8 cellular contexts compared by ENCODE assay signal in the genomic region with DNA sequence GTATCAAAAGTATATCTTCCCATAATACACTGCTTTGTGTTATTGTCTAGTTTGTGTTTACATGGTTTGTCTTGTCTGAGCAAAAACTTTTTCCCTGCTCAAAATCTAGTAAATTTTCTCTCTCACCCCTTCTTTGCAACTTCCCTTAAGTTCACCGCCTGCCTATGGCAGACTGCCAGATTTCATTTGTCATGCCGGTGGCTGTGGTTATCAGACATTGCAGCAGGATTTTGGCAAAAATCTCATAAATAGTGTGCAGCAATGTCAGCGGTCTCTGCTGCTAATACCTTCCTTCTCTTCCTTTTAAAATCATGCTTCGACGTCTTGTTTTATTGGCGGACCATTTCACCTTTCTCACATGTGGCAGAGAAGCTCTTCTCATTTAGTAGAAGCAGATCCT. TPM values are rescaled to one million over a fixed set of nuclear protein-coding genes. Genes with fewer than 3 reads are reported as not detected.
A peak's percentile ranks its signal among the peaks of the same experiment; 100 is the strongest.
DNase-seq lines count a peak whose midpoint lies in the region; ATAC-seq, FAIRE-seq and TF ChIP-seq lines count a peak whose summit lies in the region.

No MANE protein-coding gene starts in this region.

- DNase-seq in BJ (ENCODE audit: low read depth) = peak; percentile 44
- peak; percentile 88 for DNase-seq in KG1 (lab: John Stamatoyannopoulos, UW)
- peak; percentile 91 for DNase-seq in astrocyte (ENCODE audit: low read depth)
- DNase-seq in lower lobe of right lung = peak; percentile 63
- DNase-seq in activated CD8-positive, alpha-beta memory T cell treated with anti-CD3 and anti-CD28 coated beads for 24 hours = no peak
- DNase-seq in GOT3 (lab: John Stamatoyannopoulos, UW) = no peak
- no peak for DNase-seq in NCI-H146 (lab: John Stamatoyannopoulos, UW)

- POLR2A ChIA-PET in BJ (lab: Charles Lee) = no interaction called here

- FAIRE-seq in astrocyte (lab: Jason Lieb, UNC) = peak; percentile 54

- no peaks in the 10 kb centered on the region for H3K27me3 Mint-ChIP-seq in astrocyte (ENCODE audit: low read depth, unreplicated experiment)

- peak overlapping the region; percentile 50 for H3K4me2 ChIP-seq in astrocyte (ENCODE audit: low read length)

- no peak overlapping the region for H3K9ac ChIP-seq in astrocyte (ENCODE audit: low read length)

- H2AFZ ChIP-seq in astrocyte (ENCODE audit: low read depth, low read length) = no peak overlapping the region

- no peaks in the 10 kb centered on the region for H3K9me3 ChIP-seq in astrocyte (ENCODE audit: insufficient read depth, low read depth, low read length)
- no peaks in the 10 kb centered on the region for H3K9me3 ChIP-seq in lower lobe of right lung

- H3K27ac Mint-ChIP-seq in astrocyte (ENCODE audit: unreplicated experiment) = no peak overlapping the region

- H3K36me3 ChIP-seq in BJ (ENCODE audit: control insufficient read depth, insufficient read depth, low read length) (no peaks in the 10 kb centered on the region), astrocyte (ENCODE audit: insufficient read depth, low read length) (no peaks in the 10 kb centered on the region), lower lobe of right lung (no peaks in the 10 kb centered on the region)

- no peaks in the 10 kb centered on the region for H3K79me2 ChIP-seq in astrocyte (ENCODE audit: insufficient read depth, low read length)

- peaks cover 8% of the 10 kb centered on the region for H3K4me1 ChIP-seq in astrocyte (ENCODE audit: insufficient read depth, low read length)
- H3K4me1 ChIP-seq in lower lobe of right lung = peaks cover 8% of the 10 kb centered on the region

- ATAC-seq in lower lobe of right lung (peak; percentile 46 to 58), HG03025 (IDR thresholded peaks at IDR 0.05; ENCODE audit: low FRiP score, unreplicated experiment) (no peak)

- H4K20me1 ChIP-seq in astrocyte (ENCODE audit: insufficient read depth, low read length) = no peaks in the 10 kb centered on the region

- no peak overlapping the region for H3K4me3 Mint-ChIP-seq in astrocyte (ENCODE audit: unreplicated experiment)

- no peaks in the 10 kb centered on the region for H3K36me3 Mint-ChIP-seq in astrocyte (ENCODE audit: low read depth, unreplicated experiment)

- H3K9me3 Mint-ChIP-seq in astrocyte (ENCODE audit: unreplicated experiment) = no peaks in the 10 kb centered on the region

- TF ChIP-seq CTCF in BJ (IDR thresholded peaks at IDR 0.05; ENCODE audit: insufficient read depth, low read depth, low read length) (no peak), astrocyte (IDR thresholded peaks at IDR 0.05; ENCODE audit: insufficient read depth, low read depth, low read length) (no peak), lower lobe of right lung (IDR thresholded peaks at IDR 0.05) (no peak)

- H3K27me3 ChIP-seq in BJ (ENCODE audit: control insufficient read depth, insufficient read depth, low read length) = peaks cover 2% of the 10 kb centered on the region; the same call in 1 of the 2 replicates
- no peaks in the 10 kb centered on the region for H3K27me3 ChIP-seq in astrocyte (ENCODE audit: insufficient read depth, low read length)
- no peaks in the 10 kb centered on the region for H3K27me3 ChIP-seq in lower lobe of right lung (ENCODE audit: low read depth)

- H3K4me3 ChIP-seq in BJ (ENCODE audit: low read depth, low read length) (no peak overlapping the region), astrocyte (ENCODE audit: insufficient read depth, low read depth, low read length) (no peak overlapping the region), lower lobe of right lung (no peak overlapping the region)

- CTCF ChIA-PET in BJ (lab: Yijun Ruan, JAX) = no interaction called here

- intact Hi-C loops in lower lobe of right lung (cut with DNase I) = no loop called here

- H3K27ac ChIP-seq in astrocyte (ENCODE audit: low read depth, low read length) = no peak overlapping the region
- no peak overlapping the region for H3K27ac ChIP-seq in lower lobe of right lung

- peaks cover 14% of the 10 kb centered on the region for H3K4me1 Mint-ChIP-seq in astrocyte (ENCODE audit: low read depth, unreplicated experiment)

RNA-seq across cellular contexts. Expression of gene TMEM178A, which starts 45.6 kb away (rescaled TPM):
- polyA plus RNA-seq in BJ (2011; rRNA removed) = 1.9 and 2.0 TPM in 2 replicates
- polyA minus RNA-seq in BJ (2011; rRNA and poly(A)+ RNA removed) = 0.36 TPM in 1 of 2 replicates, not detected in the other
- total RNA-seq in astrocyte = 28.7 and 41.6 TPM in 2 replicates
- total RNA-seq in lower lobe of right lung = 3.2 TPM

Comparison
In these comparisons a context has a peak if more than half of its experiments do, and no peak if none do; other contexts are left out.
1. DNase-seq: peak in BJ (single experiment), KG1 (single experiment), astrocyte (single experiment) and lower lobe of right lung (single experiment); none in activated CD8-positive, alpha-beta memory T cell treated with anti-CD3 and anti-CD28 coated beads for 24 hours (single experiment), GOT3 (single experiment) and NCI-H146 (single experiment).